ENCODE assay signal across 8 cellular contexts in genomic region chr16:22189473-22190168, GRCh38. TPM values are rescaled to one million over a fixed set of nuclear protein-coding genes. Genes with fewer than 3 reads are reported as not detected.
DNase-seq lines count a peak whose midpoint lies in the region; ATAC-seq, FAIRE-seq and TF ChIP-seq lines count a peak whose summit lies in the region.

No MANE protein-coding gene starts in this region.

- H3K4me2 ChIP-seq in K562 (ENCODE audit: insufficient read depth, low read length) = peak overlapping the region; percentile 85

- TF ChIP-seq RAD21 in K562 (CRISPR knock-in tag; conservative IDR thresholded peaks at IDR 0.05 in 1 of 2, IDR thresholded peaks at IDR 0.05 in 1 of 2) = no peak

- no peaks in the 10 kb centered on the region for H4K20me1 ChIP-seq in K562 (replicated peaks; ENCODE audit: control insufficient read depth, insufficient read depth, low read length)

- BruUV-seq in K562 (replicated peaks; lab: Mats Ljungman, UMichigan) = no TSS peak

- 20% methylated on average over 27 of the region's 27 CpGs for WGBS in K562 (ENCODE audit: insufficient coverage, low coverage, missing lambda C conversion rate)

- intact Hi-C loops in K562 (cut with micrococcal nuclease) = loop anchor here (5.0 kb wide), 2 partner anchors 92 to 237 kb away; partner anchors contain the start of gene UQCRC2

- peak; percentile 14 for ATAC-seq in HG02870 (IDR thresholded peaks at IDR 0.05; ENCODE audit: unreplicated experiment)
- ATAC-seq in SK-N-SH treated with all-trans-retinoic acid at 6 μM for 48 hours = no peak
- no peak for ATAC-seq in K562

- peak overlapping the region; percentile 23 to 91; a peak in 3 of 4 replicates for H3K9ac ChIP-seq in K562 (ENCODE audit: insufficient read depth in 1 of 2, low read depth in 2 of 2, low read length in 2 of 2)

- DNase-seq in GF-D8 (lab: John Stamatoyannopoulos, UW) = peak; percentile 35
- no peak for DNase-seq in K562 (ENCODE audit: extremely low read depth in 1 of 4, low spot score in 3 of 4)
- DNase-seq in kidney tubule cell (ENCODE audit: low spot score) = peak; percentile 69
- peak; percentile 89 for DNase-seq in stimulated activated CD4-positive, alpha-beta T cell treated with anti-CD3 and anti-CD28 coated beads, Interleukin-4, amount 100 ng/mL, for 24 hours
- no peak for DNase-seq in SKM-1 treated with dmso at 0.1 percent for 144 hours (lab: John Stamatoyannopoulos, UW; ENCODE audit: unreplicated experiment)
- no peak for DNase-seq in NCI-H526 (lab: John Stamatoyannopoulos, UW)

- POLR2A ChIA-PET in K562 (lab: Yijun Ruan, JAX) = interaction anchor here (1.0 kb wide), 1 partner anchor 195 kb away, joined by 3 read pairs; no protein-coding TSS in a partner anchor

- no peak for FAIRE-seq in K562 (lab: Jason Lieb, UNC)

- peak overlapping the region; percentile 89 for H2AFZ ChIP-seq in K562 (ENCODE audit: low read depth, low read length)

- no peaks in the 10 kb centered on the region for H3K9me3 ChIP-seq in K562 (replicated peaks; ENCODE audit: control insufficient read depth, insufficient read depth, low read depth, low read length)

- H3K27me3 ChIP-seq in K562 (ENCODE audit: control insufficient read depth in 2 of 2, insufficient read depth in 2 of 2, low read length in 2 of 2) = peaks cover 9 to 11% of the 10 kb centered on the region in 2 experiments; a peak in 4 of 5 replicates

- H3K79me2 ChIP-seq in K562 (ENCODE audit: control insufficient read depth, insufficient read depth, low read length) = no peaks in the 10 kb centered on the region; the same call in 2 of the 3 replicates

- no peak for TF ChIP-seq CTCF in K562 (IDR thresholded peaks at IDR 0.05 in 2 of 3, conservative IDR thresholded peaks at IDR 0.05 in 1 of 3; ENCODE audit: insufficient read depth in 2 of 3, low read depth in 1 of 3, low read length in 3 of 3)

- no peak overlapping the region for H3K27ac ChIP-seq in K562 (ENCODE audit: extremely low read depth, low read depth, low read length)

- in situ Hi-C loops in K562 (cut with MboI) = loop anchor here (10.0 kb wide), 1 partner anchor 605 kb away; no protein-coding TSS in a partner anchor

- no peaks in the 10 kb centered on the region; the same call in 2 of the 3 replicates for H3K36me3 ChIP-seq in K562 (ENCODE audit: control insufficient read depth, insufficient read depth, low read length)

- TF ChIP-seq POLR2A in K562 (conservative IDR thresholded peaks at IDR 0.05) = no peak

- TF ChIP-seq EP300 in K562 (IDR thresholded peaks at IDR 0.05; ENCODE audit: low read length) = no peak

- CTCF ChIA-PET in K562 (lab: Yijun Ruan, JAX; ENCODE audit: low intra/inter-chr PET ratio) = interaction anchor here (1.4 kb wide), 2 partner anchors 107 to 238 kb away, joined by 3 to 5 read pairs; partner anchors contain the start of gene POLR3E

- no peaks in the 10 kb centered on the region for H3K9me1 ChIP-seq in K562 (ENCODE audit: control insufficient read depth, insufficient read depth, low read length)

- peak overlapping the region; percentile 59 for H3K4me3 ChIP-seq in K562

- peaks cover 17 to 24% of the 10 kb centered on the region in 2 experiments; a peak in 4 of 5 replicates for H3K4me1 ChIP-seq in K562 (replicated peaks in 1 of 2; ENCODE audit: control insufficient read depth in 2 of 2, insufficient read depth in 2 of 2, low read length in 2 of 2)

TF ChIP-seq in SK-N-SH treated with all-trans-retinoic acid at 6 μM for 48 hours, 23 proteins besides CTCF, POLR2A, EP300 and RAD21:
- TF ChIP-seq TCF4 (CRISPR knock-in tag; IDR thresholded peaks at IDR 0.05; ENCODE audit: borderline replicate concordance) = peak; percentile 43; the same call in 1 of the 2 replicates
- TF ChIP-seq SNAI2 (CRISPR knock-in tag; IDR thresholded peaks at IDR 0.05) = no peak
- TF ChIP-seq ZFP3 (CRISPR knock-in tag; IDR thresholded peaks at IDR 0.05) = 0 out of 2 replicates have a peak, but pooled peaks have one; percentile 13
- TF ChIP-seq ZNF565 (CRISPR knock-in tag; conservative IDR thresholded peaks at IDR 0.05; ENCODE audit: low read depth) = no peak
- no peak for TF ChIP-seq CREB5 (CRISPR knock-in tag; IDR thresholded peaks at IDR 0.05; ENCODE audit: low read depth)

TF ChIP-seq in K562, 482 proteins besides CTCF, POLR2A, EP300 and RAD21 (continues in another document):
- TF ChIP-seq PHF20 (IDR thresholded peaks at IDR 0.05; ENCODE audit: partially characterized antibody) (peak; percentile 28), FOXK2 (conservative IDR thresholded peaks at IDR 0.05 in 1 of 2, IDR thresholded peaks at IDR 0.05 in 1 of 2; ENCODE audit: low read depth in 2 of 2) (peak; percentile 28 to 41; a peak in 1 of 4 replicates), CBFA2T3 (IDR thresholded peaks at IDR 0.05) (0 out of 2 replicates have a peak, but pooled peaks have one; percentile 18)
- TF ChIP-seq, protein P1, sequence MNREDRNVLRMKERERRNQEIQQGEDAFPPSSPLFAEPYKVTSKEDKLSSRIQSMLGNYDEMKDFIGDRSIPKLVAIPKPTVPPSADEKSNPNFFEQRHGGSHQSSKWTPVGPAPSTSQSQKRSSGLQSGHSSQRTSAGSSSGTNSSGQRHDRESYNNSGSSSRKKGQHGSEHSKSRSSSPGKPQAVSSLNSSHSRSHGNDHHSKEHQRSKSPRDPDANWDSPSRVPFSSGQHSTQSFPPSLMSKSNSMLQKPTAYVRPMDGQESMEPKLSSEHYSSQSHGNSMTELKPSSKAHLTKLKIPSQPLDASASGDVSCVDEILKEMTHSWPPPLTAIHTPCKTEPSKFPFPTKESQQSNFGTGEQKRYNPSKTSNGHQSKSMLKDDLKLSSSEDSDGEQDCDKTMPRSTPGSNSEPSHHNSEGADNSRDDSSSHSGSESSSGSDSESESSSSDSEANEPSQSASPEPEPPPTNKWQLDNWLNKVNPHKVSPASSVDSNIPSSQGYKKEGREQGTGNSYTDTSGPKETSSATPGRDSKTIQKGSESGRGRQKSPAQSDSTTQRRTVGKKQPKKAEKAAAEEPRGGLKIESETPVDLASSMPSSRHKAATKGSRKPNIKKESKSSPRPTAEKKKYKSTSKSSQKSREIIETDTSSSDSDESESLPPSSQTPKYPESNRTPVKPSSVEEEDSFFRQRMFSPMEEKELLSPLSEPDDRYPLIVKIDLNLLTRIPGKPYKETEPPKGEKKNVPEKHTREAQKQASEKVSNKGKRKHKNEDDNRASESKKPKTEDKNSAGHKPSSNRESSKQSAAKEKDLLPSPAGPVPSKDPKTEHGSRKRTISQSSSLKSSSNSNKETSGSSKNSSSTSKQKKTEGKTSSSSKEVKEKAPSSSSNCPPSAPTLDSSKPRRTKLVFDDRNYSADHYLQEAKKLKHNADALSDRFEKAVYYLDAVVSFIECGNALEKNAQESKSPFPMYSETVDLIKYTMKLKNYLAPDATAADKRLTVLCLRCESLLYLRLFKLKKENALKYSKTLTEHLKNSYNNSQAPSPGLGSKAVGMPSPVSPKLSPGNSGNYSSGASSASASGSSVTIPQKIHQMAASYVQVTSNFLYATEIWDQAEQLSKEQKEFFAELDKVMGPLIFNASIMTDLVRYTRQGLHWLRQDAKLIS (CRISPR knock-in tag; IDR thresholded peaks at IDR 0.05) = 0 out of 2 replicates have a peak, but pooled peaks have one; percentile 30

RNA-seq across cellular contexts. Expression of gene EEF2K, which starts 16.5 kb away (rescaled TPM):
- total RNA-seq in K562 (2011; cell fraction: chromatin; rRNA removed; ENCODE audit: low replicate concordance) = 80.4 and 136 TPM in 2 replicates
- total RNA-seq in K562 (2011; cell fraction: nucleolus; rRNA removed) = 75.0 and 81.5 TPM in 2 replicates
- total RNA-seq in K562 (2011; cell fraction: nucleoplasm; rRNA removed) = 92.4 and 163 TPM in 2 replicates
- total RNA-seq in K562 (2014; rRNA removed) (13.1 and 14.8 TPM in 2 replicates), K562 (2014; rRNA removed; fragmentation: Illumina TruSeq; extraction: Trizol) (14.6 and 18.3 TPM in 2 replicates), K562 (2015; rRNA removed; fragmentation: Illumina TruSeq; extraction: Trizol) (12.1 and 12.9 TPM in 2 replicates), K562 (2021) (33.7 and 35.2 TPM in 2 replicates)
- polyA plus RNA-seq in K562 (2011; rRNA removed) (12.2 and 13.7 TPM in 2 replicates), K562 (2014; fragmentation: Illumina TruSeq; extraction: Trizol) (23.0 and 26.3 TPM in 2 replicates), K562 (2014; fragmentation: Nextera tagmentation; extraction: Ambion mirVana) (1 to 10 TPM; 3.0 to 3.4 TPM), K562 (2014; rRNA removed) (11.3 and 15.3 TPM in 2 replicates)
- 20.2 and 20.3 TPM in 2 replicates for polyA plus RNA-seq in K562 (2011; cell fraction: cytosol; rRNA removed)
- polyA plus RNA-seq in K562 (2011; cell fraction: nucleus; rRNA removed) = 32.2 and 38.1 TPM in 2 replicates
- polyA plus RNA-seq in K562 (2012) = 10.6 and 18.8 TPM in 2 replicates
- polyA minus RNA-seq in K562 (2011; rRNA and poly(A)+ RNA removed) = 29.6 and 31.7 TPM in 2 replicates
- 28.4 and 40.3 TPM in 2 replicates for polyA minus RNA-seq in K562 (2011; cell fraction: cytosol; rRNA and poly(A)+ RNA removed)
- 12.3 and 15.8 TPM in 2 replicates for polyA minus RNA-seq in K562 (2011; cell fraction: nucleus; rRNA and poly(A)+ RNA removed)

RNA-seq across cellular contexts. Expression of gene SDR42E2, which starts 27.3 kb away (rescaled TPM):
- total RNA-seq in K562 (2011; cell fraction: chromatin; rRNA removed; ENCODE audit: low replicate concordance) = 0.28 TPM in 1 of 2 replicates, not detected in the other
- 0.13 TPM in 1 of 2 replicates, not detected in the other for total RNA-seq in K562 (2011; cell fraction: nucleolus; rRNA removed)
- 0.22 and 0.53 TPM in 2 replicates for total RNA-seq in K562 (2011; cell fraction: nucleoplasm; rRNA removed)
- total RNA-seq in K562 (2014; rRNA removed) (not detected in 2 replicates), K562 (2014; rRNA removed; fragmentation: Illumina TruSeq; extraction: Trizol) (not detected in 2 replicates), K562 (2015; rRNA removed; fragmentation: Illumina TruSeq; extraction: Trizol) (0.07 TPM in 1 of 2 replicates, not detected in the other), K562 (2021) (not detected in 2 replicates)
- polyA plus RNA-seq in K562 (2011; rRNA removed) (0.03 and 0.08 TPM in 2 replicates), K562 (2014; fragmentation: Illumina TruSeq; extraction: Trizol) (0.04 TPM in 1 of 2 replicates, not detected in the other), K562 (2014; fragmentation: Nextera tagmentation; extraction: Ambion mirVana) (under 1 TPM; 0.04 to 0.06 TPM), K562 (2014; rRNA removed) (not detected in 2 replicates)
- polyA plus RNA-seq in K562 (2011; cell fraction: cytosol; rRNA removed) = 0.03 TPM in 1 of 2 replicates, not detected in the other
- 0.06 and 0.09 TPM in 2 replicates for polyA plus RNA-seq in K562 (2011; cell fraction: nucleus; rRNA removed)
- polyA plus RNA-seq in K562 (2012) = 0.04 and 0.07 TPM in 2 replicates
- not detected in 2 replicates for polyA minus RNA-seq in K562 (2011; rRNA and poly(A)+ RNA removed)
- polyA minus RNA-seq in K562 (2011; cell fraction: cytosol; rRNA and poly(A)+ RNA removed) = not detected in 2 replicates
- polyA minus RNA-seq in K562 (2011; cell fraction: nucleus; rRNA and poly(A)+ RNA removed) = 0.22 and 0.27 TPM in 2 replicates

Comparison
In these comparisons a context has a peak if more than half of its experiments do, and no peak if none do; other contexts are left out.
1. DNase-seq: peak in GF-D8 (single experiment), kidney tubule cell (single experiment) and stimulated activated CD4-positive, alpha-beta T cell treated with anti-CD3 and anti-CD28 coated beads, Interleukin-4, amount 100 ng/mL, for 24 hours (single experiment); none in K562 (0 of 4), SKM-1 treated with dmso at 0.1 percent for 144 hours (single experiment) and NCI-H526 (0 of 2).